ENCODE assay signal across 8 cellular contexts in genomic region chr14:105473677-105474477, GRCh38. TPM values are rescaled to one million over a fixed set of nuclear protein-coding genes. Genes with fewer than 3 reads are reported as not detected.
A peak's percentile ranks its signal among the peaks of the same experiment; 100 is the strongest.
DNase-seq lines count a peak whose midpoint lies in the region; ATAC-seq, FAIRE-seq and TF ChIP-seq lines count a peak whose summit lies in the region.

No MANE protein-coding gene starts in this region.

- H2BK15ac ChIP-seq in H1 (ENCODE audit: low read length): no peak overlapping the region

- H2BK5ac ChIP-seq in H1 (ENCODE audit: low read depth, low read length): no peak overlapping the region

- H3K18ac ChIP-seq in H1 (ENCODE audit: extremely low read depth, low read length): peak overlapping the region; percentile 60

- DNase-seq in AG04450 (ENCODE audit: low read depth, low spot score): peak; percentile 61
- DNase-seq in NCI-H748 treated with DMSO at 0.1 percent for 48 hours (lab: John Stamatoyannopoulos, UW): peak; percentile 71
- peak; percentile 66 for DNase-seq in activated CD8-positive, alpha-beta memory T cell treated with anti-CD3 and anti-CD28 coated beads, Interleukin-2, amount 50 U/mL, for 4 hours
- peak in 1 of 2 experiments; percentile 96 for DNase-seq in H1 (ENCODE audit: low read depth in 1 of 2, low spot score in 2 of 2)
- DNase-seq in lung (ENCODE audit: low spot score): peak; percentile 92
- DNase-seq in stimulated activated CD8-positive, alpha-beta memory T cell treated with anti-CD3 and anti-CD28 coated beads, Interleukin-7, amount 100 ng/mL, for 4 hours (ENCODE audit: low read depth in 2 of 2): peak; percentile 40 to 58

- peaks cover 0 to 10% of the 10 kb centered on the region in 2 experiments; a peak in 1 of 3 replicates for H3K36me3 ChIP-seq in HEK293 (ENCODE audit: control insufficient read depth in 2 of 2, insufficient read depth in 1 of 2, low read length in 2 of 2)
- H3K36me3 ChIP-seq in H1 (ENCODE audit: control insufficient read depth in 2 of 4, insufficient read depth in 4 of 4, low read length in 3 of 4): peaks cover 0 to 11% (median 3%) of the 10 kb centered on the region in 4 experiments; a peak in 2 of 8 replicates
- H3K36me3 ChIP-seq in lung (ENCODE audit: control insufficient read depth in 2 of 2, insufficient read depth in 2 of 2, low read length in 2 of 2): peaks cover 0 to 10% of the 10 kb centered on the region in 2 donors

- FAIRE-seq in H1 (lab: Jason Lieb, UNC): no peak

- no peaks in the 10 kb centered on the region for H3K79me1 ChIP-seq in H1 (ENCODE audit: low read depth, low read length)

- no peak overlapping the region for H2AK5ac ChIP-seq in H1 (ENCODE audit: low read depth, low read length)

- CTCF ChIA-PET in AG04450 (lab: Charles Lee): interaction anchor here (7.4 kb wide), 1 partner anchor 8 kb away, joined by 37 read pairs; no protein-coding TSS in a partner anchor
- CTCF ChIA-PET in HEK293 (lab: Yijun Ruan, JAX): interaction anchor here (0.6 to 4.8 kb wide), 2 partner anchors 16 to 71 kb away, joined by 3 to 36 read pairs; no protein-coding TSS in a partner anchor
- CTCF ChIA-PET in H1 (lab: Charles Lee; ENCODE audit: partially characterized antibody): interaction anchor here (1.2 to 5.1 kb wide), 4 partner anchors 9 to 100 kb away, joined by 5 to 70 read pairs (median 12); no protein-coding TSS in a partner anchor

- H4K91ac ChIP-seq in H1 (replicated peaks; ENCODE audit: insufficient read length, low read length): no peak overlapping the region

- H3K9ac ChIP-seq in H1 (replicated peaks in 1 of 4; ENCODE audit: extremely low read depth in 1 of 4, low read depth in 3 of 4, low read length in 3 of 4): peak overlapping the region in 1 of 4 experiments; percentile 70; a peak in 2 of 7 replicates

- H2BK20ac ChIP-seq in H1 (ENCODE audit: low read length): no peak overlapping the region

- H3K27me3 ChIP-seq in AG04450 (ENCODE audit: control insufficient read depth, insufficient read depth, low read length): no peaks in the 10 kb centered on the region
- H3K27me3 ChIP-seq in H1 (replicated peaks in 1 of 4; ENCODE audit: control insufficient read depth in 3 of 4, extremely low read depth in 1 of 4, insufficient read depth in 3 of 4, low read length in 3 of 4): peaks cover 34 to 48% (median 41%) of the 10 kb centered on the region in 4 experiments
- H3K27me3 ChIP-seq in lung (ENCODE audit: control insufficient read depth, insufficient read depth): no peaks in the 10 kb centered on the region

- TF ChIP-seq EP300 in H1 (IDR thresholded peaks at IDR 0.05; ENCODE audit: borderline replicate concordance in 1 of 2, low read depth in 2 of 2, low read length in 2 of 2): peak in 1 of 2 experiments; percentile 55; a peak in 1 of 3 replicates

- no peak overlapping the region for H3K4ac ChIP-seq in H1 (replicated peaks; ENCODE audit: insufficient read length, low read depth, low read length)

- no peak for TF ChIP-seq POLR2A in H1 (IDR thresholded peaks at IDR 0.05; ENCODE audit: control extremely low read depth in 1 of 2, low read depth in 2 of 2, low read length in 2 of 2)

- peak overlapping the region; percentile 33 to 89 for H3K4me2 ChIP-seq in H1 (ENCODE audit: insufficient read depth in 1 of 2, low read depth in 2 of 2, low read length in 2 of 2)

- H3K79me2 ChIP-seq in H1 (ENCODE audit: control insufficient read depth in 1 of 2, insufficient read depth in 2 of 2, low read length in 2 of 2): no peaks in the 10 kb centered on the region

- no peak overlapping the region for H3K56ac ChIP-seq in H1 (replicated peaks; ENCODE audit: insufficient read length, low read depth, low read length)

- H3K9me3 ChIP-seq in AG04450 (ENCODE audit: control insufficient read depth, insufficient read depth, low read length) (no peaks in the 10 kb centered on the region; the same call in 1 of the 2 replicates), HEK293 (ENCODE audit: control insufficient read depth, insufficient read depth, low read depth, low read length) (no peaks in the 10 kb centered on the region), H1 (ENCODE audit: insufficient read depth in 2 of 2, low read depth in 1 of 2, low read length in 1 of 2) (no peaks in the 10 kb centered on the region), lung (ENCODE audit: control insufficient read depth in 2 of 2, insufficient read depth in 1 of 2, low read length in 1 of 2) (no peaks in the 10 kb centered on the region)

- H2BK12ac ChIP-seq in H1 (ENCODE audit: low read depth, low read length): peak overlapping the region; percentile 17; the same call in 1 of the 2 replicates

- ATAC-seq in lung (ENCODE audit: insufficient read depth, low FRiP score) (peak; percentile 53), GM18511 (IDR thresholded peaks at IDR 0.05; ENCODE audit: unreplicated experiment) (no peak)

- H2AFZ ChIP-seq in H1 (ENCODE audit: low read length): no peak overlapping the region

- peaks cover 16% of the 10 kb centered on the region for H3K4me1 ChIP-seq in HEK293 (ENCODE audit: control insufficient read depth, insufficient read depth, low read length)
- peaks cover 0 to 35% (median 20%) of the 10 kb centered on the region in 4 experiments; a peak in 6 of 7 replicates for H3K4me1 ChIP-seq in H1 (replicated peaks in 1 of 4; ENCODE audit: control insufficient read depth in 3 of 4, insufficient read depth in 4 of 4, low read length in 3 of 4)
- peaks cover 4 to 26% of the 10 kb centered on the region in 2 donors for H3K4me1 ChIP-seq in lung (ENCODE audit: control insufficient read depth in 2 of 2, insufficient read depth in 2 of 2, low read length in 2 of 2)

- H3K27ac ChIP-seq in AG04450 (ENCODE audit: low read depth, low read length) (no peak overlapping the region), HEK293 (ENCODE audit: extremely low read depth, low read depth, low read length) (no peak overlapping the region; the same call in 1 of the 2 replicates), H1 (ENCODE audit: low read depth, low read length) (no peak overlapping the region), lung (ENCODE audit: low read depth in 1 of 2, low read length in 1 of 2) (peak overlapping the region; percentile 86 to 100)

- POLR2A ChIA-PET in AG04450 (lab: Yijun Ruan, JAX) (interaction anchor here (0.6 kb wide), 1 partner anchor 25 kb away, joined by 5 read pairs; no protein-coding TSS in a partner anchor), HEK293 (lab: Yijun Ruan, JAX) (interaction anchor here (0.6 to 1.5 kb wide), 5 partner anchors 16 to 792 kb away, joined by 3 read pairs; no protein-coding TSS in a partner anchor), H1 (lab: Charles Lee; ENCODE audit: partially characterized antibody) (interaction anchor here (1.0 to 1.4 kb wide), 4 partner anchors 8 to 70 kb away, joined by 3 to 4 read pairs (median 4); no protein-coding TSS in a partner anchor)

- peaks cover 3 to 25% of the 10 kb centered on the region in 2 experiments for H4K20me1 ChIP-seq in H1 (replicated peaks in 1 of 2; ENCODE audit: control insufficient read depth in 1 of 2, insufficient read depth in 2 of 2, low read length in 2 of 2)

- no peak overlapping the region for H4K5ac ChIP-seq in H1 (ENCODE audit: insufficient read length, low read depth, low read length)

- H3K14ac ChIP-seq in H1 (ENCODE audit: insufficient read length): no peak overlapping the region

- no peak for TF ChIP-seq RAD21 in H1 (IDR thresholded peaks at IDR 0.05 in 1 of 2, conservative IDR thresholded peaks at IDR 0.05 in 1 of 2; ENCODE audit: low read depth in 2 of 2, low read length in 2 of 2)

- peaks cover 14% of the 10 kb centered on the region; the same call in 1 of the 2 replicates for H3K23me2 ChIP-seq in H1 (ENCODE audit: low read depth, low read length)

- H2BK120ac ChIP-seq in H1 (replicated peaks; ENCODE audit: low read depth, low read length): no peak overlapping the region

- H3K23ac ChIP-seq in H1 (ENCODE audit: insufficient read length): no peak overlapping the region

- TF ChIP-seq CTCF in AG04450 (IDR thresholded peaks at IDR 0.05; ENCODE audit: low read depth, low read length) (no peak), HEK293 (tag by site-specific recombination; IDR thresholded peaks at IDR 0.05) (no peak), H1 (IDR thresholded peaks at IDR 0.05; ENCODE audit: control extremely low read depth in 1 of 3, insufficient read depth in 1 of 3, low read depth in 1 of 3, low read length in 3 of 3) (no peak), lung (IDR thresholded peaks at IDR 0.05; ENCODE audit: control extremely low read depth, extremely low read depth) (no peak)

- peak overlapping the region; percentile 63 for H3K4me3 ChIP-seq in AG04450 (ENCODE audit: low read depth, low read length)
- H3K4me3 ChIP-seq in HEK293 (ENCODE audit: low read depth, low read length): peak overlapping the region; percentile 43
- H3K4me3 ChIP-seq in H1 (ENCODE audit: extremely low read depth in 1 of 4, insufficient read depth in 2 of 4, low read depth in 3 of 4, low read length in 4 of 4): peak overlapping the region; percentile 40 to 65 (median 52)
- H3K4me3 ChIP-seq in lung: peak overlapping the region; percentile 39

- 19% methylated on average over 24 of the region's 60 CpGs; no CpG with 5 or more reads in 1 of the 2 experiments for WGBS in H1 (ENCODE audit: extremely low coverage in 1 of 2, insufficient coverage in 1 of 2, insufficient read length in 1 of 2, insufficient replicate concordance in 2 of 2, low coverage in 1 of 2, low lambda C conversion rate in 2 of 2, missing lambda C conversion rate in 1 of 2), 2 experiments
- WGBS in lung, 2 donors: 1% methylated on average over 46 to 60 of the region's 60 CpGs

- H4K8ac ChIP-seq in H1 (ENCODE audit: extremely low read depth, insufficient read depth, low read length): no peak overlapping the region

RNA-seq across cellular contexts. Expression of gene CRIP2, which starts 0.7 kb away (rescaled TPM):
- polyA plus RNA-seq in AG04450 (2011; rRNA removed): 28.2 and 43.8 TPM in 2 replicates
- 6.6 and 9.3 TPM in 2 replicates for polyA minus RNA-seq in AG04450 (2011; rRNA and poly(A)+ RNA removed)
- total RNA-seq in H1 (2021; fragmentation: NEBNext Ultra II Directional; extraction: Animal tissue kit (Norgen Biotek cat#: 25700)): 4.0 and 4.2 TPM in 2 replicates
- 13.5 and 28.4 TPM in 2 replicates for polyA plus RNA-seq in H1 (2011; rRNA removed)
- 11.7 TPM for polyA plus RNA-seq in H1 (2011; cell fraction: cytosol; rRNA removed)
- polyA plus RNA-seq in H1 (2011; cell fraction: nucleus; rRNA removed): 18.2 TPM
- polyA plus RNA-seq in H1 (2012, experiment 1 of 2): 6.1 to 9.1 TPM (median 7.6 TPM) in 4 replicates
- polyA plus RNA-seq in H1 (2012, experiment 2 of 2): 5.1 TPM
- 6.7 TPM for polyA plus RNA-seq in H1 (2013, experiment 1 of 2)
- polyA plus RNA-seq in H1 (2013, experiment 2 of 2): 7.7 TPM
- polyA minus RNA-seq in H1 (2011; rRNA and poly(A)+ RNA removed): 0.76 and 0.83 TPM in 2 replicates
- 3.4 TPM for polyA minus RNA-seq in H1 (2011; cell fraction: cytosol; rRNA and poly(A)+ RNA removed)
- 3.5 TPM for polyA minus RNA-seq in H1 (2011; cell fraction: nucleus; rRNA and poly(A)+ RNA removed)
- total RNA-seq in lung: 100 to 1,000 TPM; 135 to 267 TPM
- polyA plus RNA-seq in lung: 100 to 1,000 TPM; 194 to 216 TPM

RNA-seq across cellular contexts. Expression of gene CRIP1, which starts 12.8 kb away (rescaled TPM):
- polyA plus RNA-seq in AG04450 (2011; rRNA removed): 0.74 and 0.86 TPM in 2 replicates
- polyA minus RNA-seq in AG04450 (2011; rRNA and poly(A)+ RNA removed): not detected in 2 replicates
- total RNA-seq in H1 (2021; fragmentation: NEBNext Ultra II Directional; extraction: Animal tissue kit (Norgen Biotek cat#: 25700)): 1.2 and 2.4 TPM in 2 replicates
- polyA plus RNA-seq in H1 (2011; rRNA removed): 2.2 and 5.3 TPM in 2 replicates
- polyA plus RNA-seq in H1 (2011; cell fraction: cytosol; rRNA removed): 3.1 TPM
- 5.1 TPM for polyA plus RNA-seq in H1 (2011; cell fraction: nucleus; rRNA removed)
- 4.4 to 8.5 TPM (median 6.3 TPM) in 4 replicates for polyA plus RNA-seq in H1 (2012, experiment 1 of 2)
- 8.2 TPM for polyA plus RNA-seq in H1 (2012, experiment 2 of 2)
- polyA plus RNA-seq in H1 (2013, experiment 1 of 2): 7.6 TPM
- polyA plus RNA-seq in H1 (2013, experiment 2 of 2): 8.4 TPM
- polyA minus RNA-seq in H1 (2011; rRNA and poly(A)+ RNA removed): 0.63 TPM in 1 of 2 replicates, not detected in the other
- 6.4 TPM for polyA minus RNA-seq in H1 (2011; cell fraction: cytosol; rRNA and poly(A)+ RNA removed)
- 5.2 TPM for polyA minus RNA-seq in H1 (2011; cell fraction: nucleus; rRNA and poly(A)+ RNA removed)
- total RNA-seq in lung: 100 to 1,000 TPM in 1 of 2 donors, 10 to 100 TPM in 1; 72.8 to 422 TPM
- 100 to 1,000 TPM; 181 to 465 TPM for polyA plus RNA-seq in lung

RNA-seq across cellular contexts. Expression of gene TEDC1, which starts 17.2 kb away (rescaled TPM):
- polyA plus RNA-seq in AG04450 (2011; rRNA removed) (1.7 and 1.9 TPM in 2 replicates), H1 (2011; rRNA removed) (14.8 and 22.8 TPM in 2 replicates), lung (10 to 100 TPM; 12.8 to 16.0 TPM)
- polyA minus RNA-seq in AG04450 (2011; rRNA and poly(A)+ RNA removed): 0.22 and 0.64 TPM in 2 replicates
- 5.6 and 6.4 TPM in 2 replicates for total RNA-seq in H1 (2021; fragmentation: NEBNext Ultra II Directional; extraction: Animal tissue kit (Norgen Biotek cat#: 25700))
- polyA plus RNA-seq in H1 (2011; cell fraction: cytosol; rRNA removed): 21.7 TPM
- 43.3 TPM for polyA plus RNA-seq in H1 (2011; cell fraction: nucleus; rRNA removed)
- 5.9 to 19.5 TPM (median 16.0 TPM) in 4 replicates for polyA plus RNA-seq in H1 (2012, experiment 1 of 2)
- polyA plus RNA-seq in H1 (2012, experiment 2 of 2): 10.3 TPM
- 5.8 TPM for polyA plus RNA-seq in H1 (2013, experiment 1 of 2)
- polyA plus RNA-seq in H1 (2013, experiment 2 of 2): 6.2 TPM
- 4.2 and 8.8 TPM in 2 replicates for polyA minus RNA-seq in H1 (2011; rRNA and poly(A)+ RNA removed)
- polyA minus RNA-seq in H1 (2011; cell fraction: cytosol; rRNA and poly(A)+ RNA removed): 9.1 TPM
- polyA minus RNA-seq in H1 (2011; cell fraction: nucleus; rRNA and poly(A)+ RNA removed): 18.9 TPM
- total RNA-seq in lung: 10 to 100 TPM in 1 of 2 donors, 1 to 10 TPM in 1; 5.8 to 20.8 TPM

RNA-seq across cellular contexts. Expression of gene TMEM121, which starts 52.5 kb away (rescaled TPM):
- 1.5 and 2.0 TPM in 2 replicates for polyA plus RNA-seq in AG04450 (2011; rRNA removed)
- 0.83 TPM in 2 replicates for polyA minus RNA-seq in AG04450 (2011; rRNA and poly(A)+ RNA removed)
- total RNA-seq in H1 (2021; fragmentation: NEBNext Ultra II Directional; extraction: Animal tissue kit (Norgen Biotek cat#: 25700)): not detected in 2 replicates
- polyA plus RNA-seq in H1 (2011; rRNA removed): 1.9 and 2.4 TPM in 2 replicates
- 1.8 TPM for polyA plus RNA-seq in H1 (2011; cell fraction: cytosol; rRNA removed)
- polyA plus RNA-seq in H1 (2011; cell fraction: nucleus; rRNA removed): 1.7 TPM
- polyA plus RNA-seq in H1 (2012, experiment 1 of 2): 0.48 to 0.85 TPM (median 0.71 TPM) in 4 replicates
- 0.55 TPM for polyA plus RNA-seq in H1 (2012, experiment 2 of 2)
- polyA plus RNA-seq in H1 (2013, experiment 1 of 2): 0.85 TPM
- 0.77 TPM for polyA plus RNA-seq in H1 (2013, experiment 2 of 2)
- polyA minus RNA-seq in H1 (2011; rRNA and poly(A)+ RNA removed): 0.16 and 0.59 TPM in 2 replicates
- 1.8 TPM for polyA minus RNA-seq in H1 (2011; cell fraction: cytosol; rRNA and poly(A)+ RNA removed)
- 1.8 TPM for polyA minus RNA-seq in H1 (2011; cell fraction: nucleus; rRNA and poly(A)+ RNA removed)
- total RNA-seq in lung: 1 to 10 TPM; 3.0 to 5.4 TPM
- polyA plus RNA-seq in lung: 1 to 10 TPM; 1.1 to 2.6 TPM

RNA-seq across cellular contexts. Expression of gene MTA1, which starts 54.2 kb away (rescaled TPM):
- polyA plus RNA-seq in AG04450 (2011; rRNA removed): 36.0 and 48.0 TPM in 2 replicates
- 43.6 and 52.1 TPM in 2 replicates for polyA minus RNA-seq in AG04450 (2011; rRNA and poly(A)+ RNA removed)
- 217 and 221 TPM in 2 replicates for total RNA-seq in H1 (2021; fragmentation: NEBNext Ultra II Directional; extraction: Animal tissue kit (Norgen Biotek cat#: 25700))
- polyA plus RNA-seq in H1 (2011; rRNA removed): 73.9 and 159 TPM in 2 replicates
- polyA plus RNA-seq in H1 (2011; cell fraction: cytosol; rRNA removed): 107 TPM
- polyA plus RNA-seq in H1 (2011; cell fraction: nucleus; rRNA removed): 578 TPM
- 172 to 212 TPM (median 181 TPM) in 4 replicates for polyA plus RNA-seq in H1 (2012, experiment 1 of 2)
- 113 TPM for polyA plus RNA-seq in H1 (2012, experiment 2 of 2)
- 173 TPM for polyA plus RNA-seq in H1 (2013, experiment 1 of 2)
- 167 TPM for polyA plus RNA-seq in H1 (2013, experiment 2 of 2)
- 58.7 and 60.2 TPM in 2 replicates for polyA minus RNA-seq in H1 (2011; rRNA and poly(A)+ RNA removed)
- polyA minus RNA-seq in H1 (2011; cell fraction: cytosol; rRNA and poly(A)+ RNA removed): 171 TPM
- 231 TPM for polyA minus RNA-seq in H1 (2011; cell fraction: nucleus; rRNA and poly(A)+ RNA removed)
- 100 to 1,000 TPM in 1 of 2 donors, 10 to 100 TPM in 1; 64.7 to 113 TPM for total RNA-seq in lung
- polyA plus RNA-seq in lung: 10 to 100 TPM; 40.2 to 62.6 TPM

Comparison
In these comparisons a context has a peak if more than half of its experiments do, and no peak if none do; other contexts are left out.
1. H3K27ac ChIP-seq: peak in lung (2 of 2); none in AG04450 (single experiment), HEK293 (single experiment) and H1 (single experiment).
2. RNA of gene CRIP1, which starts 12.8 kb away (polyA plus RNA-seq): 181 to 465 TPM in lung; 2.2 to 8.5 TPM in H1 and 0.74 to 0.86 TPM in AG04450; every median in the first group is over 10 times any median in the second.
3. Peak in every context shown above with its lines, with median percentiles within 50 percentile points of each other: H3K4me3 ChIP-seq.